20 cellular contexts compared by ENCODE assay signal in genomic region chr22:39658806-39659463, GRCh38.
DNase-seq lines count a peak whose midpoint lies in the region; ATAC-seq and TF ChIP-seq lines count a peak whose summit lies in the region.
"Had no signal": no experiment of that assay in that cellular context is flagged by ENCODE, and none has a peak within 500 bp of the region (broad histone marks: within the 10 kb centered on the region; RNA-seq: fewer than 3 reads in every experiment).

No MANE protein-coding gene starts in this region.

- no peaks in the 10 kb centered on the region for H3K9me3 ChIP-seq in DND-41 (ENCODE audit: insufficient read depth, low read length, severe bottlenecking)
- H3K9me3 ChIP-seq in transverse colon = no peaks in the 10 kb centered on the region
- H3K9me3 ChIP-seq: gastrocnemius medialis, SJSA1 had no signal

- no peak for ATAC-seq in DND-41 (ENCODE audit: insufficient read depth, low read depth)
- ATAC-seq in activated T-helper 17 cell treated with anti-CD3 and anti-CD28 coated beads, Interleukin-2, amount 50 U/mL, for 72 hours (replicated peaks) = no peak
- no peak for ATAC-seq in HG03432 (IDR thresholded peaks at IDR 0.05; ENCODE audit: unreplicated experiment)
- ATAC-seq: gastrocnemius medialis, left cardiac atrium had no signal

- intact Hi-C loops in activated naive CD4-positive, alpha-beta T cell treated with anti-CD3 and anti-CD28 coated beads for 36 hours (cut with micrococcal nuclease) = no loop called here
- intact Hi-C loops in transverse colon (cut with DNase I; ENCODE audit: low total_unique reads) = no loop called here

- H3K36me3 Mint-ChIP-seq in activated naive CD4-positive, alpha-beta T cell treated with anti-CD3 and anti-CD28 coated beads for 36 hours (ENCODE audit: low read depth) = no peaks in the 10 kb centered on the region
- no peaks in the 10 kb centered on the region for H3K36me3 Mint-ChIP-seq in activated T-helper 17 cell treated with anti-CD3 and anti-CD28 coated beads, Interleukin-2, amount 50 U/mL, for 72 hours (ENCODE audit: low read depth)
- H3K36me3 Mint-ChIP-seq: type B pancreatic cell had no signal

- peaks cover 8% of the 10 kb centered on the region for H3K4me1 ChIP-seq in DND-41 (ENCODE audit: insufficient read depth, low read length)
- no peaks in the 10 kb centered on the region for H3K4me1 ChIP-seq in urinary bladder (ENCODE audit: insufficient read depth)
- peaks cover 0 to 19% (median 16%) of the 10 kb centered on the region in 4 donors for H3K4me1 ChIP-seq in transverse colon
- H3K4me1 ChIP-seq: gastrocnemius medialis, parathyroid adenoma had no signal

- 91% methylated on average over 18 of the region's 18 CpGs for WGBS in urinary bladder
- WGBS in transverse colon (ENCODE audit: low coverage in 1 of 2), 2 donors = 88% methylated on average over 15 of the region's 18 CpGs; no CpG with 5 or more reads in 1 of the 2 donors

- H3K79me2 ChIP-seq in DND-41 (ENCODE audit: insufficient read depth, low read length) = no peaks in the 10 kb centered on the region
- H3K79me2 ChIP-seq: parathyroid adenoma had no signal

- peak overlapping the region; percentile 68 for H3K27ac Mint-ChIP-seq in activated naive CD4-positive, alpha-beta T cell treated with anti-CD3 and anti-CD28 coated beads for 36 hours
- H3K27ac Mint-ChIP-seq in activated T-helper 17 cell treated with anti-CD3 and anti-CD28 coated beads, Interleukin-2, amount 50 U/mL, for 72 hours = peak overlapping the region; percentile 83
- H3K27ac Mint-ChIP-seq: dendritic cell treated with granulocyte-macrophage colony-stimulating factor and Interleukin-4, amounts not matched to agents 40 ng/mL and 50 ng/mL, for 4 days; type B pancreatic cell had no signal

- no peak overlapping the region for H3K4me2 ChIP-seq in DND-41 (ENCODE audit: insufficient read depth, low read length)
- H3K4me2 ChIP-seq: smooth muscle cell had no signal

- in situ Hi-C loops in transverse colon (cut with MboI; ENCODE audit: low pct_ligation_motif_present in 1 of 4, low pct_unique_long_range_greater_than_20kb in 1 of 4, low sequenced_read_pairs in 3 of 4) = no loop called here

- H3K4me3 Mint-ChIP-seq in activated naive CD4-positive, alpha-beta T cell treated with anti-CD3 and anti-CD28 coated beads for 36 hours = peak overlapping the region; percentile 4
- H3K4me3 Mint-ChIP-seq in activated T-helper 17 cell treated with anti-CD3 and anti-CD28 coated beads, Interleukin-2, amount 50 U/mL, for 72 hours = peak overlapping the region; percentile 73
- H3K4me3 Mint-ChIP-seq: dendritic cell treated with granulocyte-macrophage colony-stimulating factor and Interleukin-4, amounts not matched to agents 40 ng/mL and 50 ng/mL, for 4 days; neural crest cell; type B pancreatic cell had no signal

- H3K27me3 Mint-ChIP-seq in activated naive CD4-positive, alpha-beta T cell treated with anti-CD3 and anti-CD28 coated beads for 36 hours (ENCODE audit: low read depth) = no peaks in the 10 kb centered on the region
- no peaks in the 10 kb centered on the region for H3K27me3 Mint-ChIP-seq in activated T-helper 17 cell treated with anti-CD3 and anti-CD28 coated beads, Interleukin-2, amount 50 U/mL, for 72 hours

- peaks cover 52% of the 10 kb centered on the region for H3K4me1 Mint-ChIP-seq in activated naive CD4-positive, alpha-beta T cell treated with anti-CD3 and anti-CD28 coated beads for 36 hours (ENCODE audit: low read depth)
- H3K4me1 Mint-ChIP-seq in activated T-helper 17 cell treated with anti-CD3 and anti-CD28 coated beads, Interleukin-2, amount 50 U/mL, for 72 hours = peaks cover 22% of the 10 kb centered on the region

- TF ChIP-seq POLR2A in transverse colon (IDR thresholded peaks at IDR 0.05) = no peak

- no peak for DNase-seq in activated naive CD4-positive, alpha-beta T cell treated with anti-CD3 and anti-CD28 coated beads for 36 hours
- DNase-seq in activated naive CD4-positive, alpha-beta T cell (lab: John Stamatoyannopoulos, UW) = no peak
- DNase-seq in DND-41 = no peak
- no peak for DNase-seq in transverse colon
- DNase-seq: gastrocnemius medialis, left cardiac atrium, mammary epithelial cell, NCI-H1436 treated with DMSO at 0.1 percent for 48 hours, NCI-H345 had no signal

- H3K36me3 ChIP-seq in DND-41 (ENCODE audit: insufficient read depth, low read length) (no peaks in the 10 kb centered on the region), urinary bladder (ENCODE audit: insufficient read depth) (no peaks in the 10 kb centered on the region), transverse colon (no peaks in the 10 kb centered on the region)
- H3K36me3 ChIP-seq: gastrocnemius medialis, SJSA1 had no signal

- H3K27me3 ChIP-seq in DND-41 (ENCODE audit: insufficient read depth, low read length, poor library complexity) = no peaks in the 10 kb centered on the region
- peaks cover 80% of the 10 kb centered on the region for H3K27me3 ChIP-seq in transverse colon

- no peaks in the 10 kb centered on the region for H3K9me3 Mint-ChIP-seq in activated naive CD4-positive, alpha-beta T cell treated with anti-CD3 and anti-CD28 coated beads for 36 hours
- H3K9me3 Mint-ChIP-seq in activated T-helper 17 cell treated with anti-CD3 and anti-CD28 coated beads, Interleukin-2, amount 50 U/mL, for 72 hours = no peaks in the 10 kb centered on the region
- H3K9me3 Mint-ChIP-seq: dendritic cell treated with granulocyte-macrophage colony-stimulating factor and Interleukin-4, amounts not matched to agents 40 ng/mL and 50 ng/mL, for 4 days; neural crest cell; type B pancreatic cell had no signal

- no peak overlapping the region for H3K27ac ChIP-seq in DND-41 (ENCODE audit: low read length)
- no peak overlapping the region for H3K27ac ChIP-seq in urinary bladder (ENCODE audit: low read depth)
- no peak overlapping the region for H3K27ac ChIP-seq in transverse colon
- H3K27ac ChIP-seq: C4-2B, gastrocnemius medialis, HL-60, parathyroid adenoma, SJSA1 had no signal

- no peak for TF ChIP-seq CTCF in DND-41 (IDR thresholded peaks at IDR 0.05; ENCODE audit: borderline replicate concordance, extremely low read depth, low read length, poor library complexity, severe bottlenecking)
- TF ChIP-seq CTCF in transverse colon (IDR thresholded peaks at IDR 0.05) = no peak

- H4K20me1 ChIP-seq in DND-41 (ENCODE audit: insufficient read depth, low read length) = no peaks in the 10 kb centered on the region

- peak overlapping the region; percentile 53 for H2AFZ ChIP-seq in DND-41 (ENCODE audit: low read depth, low read length)
- H2AFZ ChIP-seq: parathyroid adenoma had no signal

- CTCF ChIA-PET in activated naive CD4-positive, alpha-beta T cell treated with anti-CD3 and anti-CD28 coated beads for 36 hours (lab: Charles Lee) = no interaction called here

- H3K4me3 ChIP-seq in DND-41 (ENCODE audit: low read depth in 1 of 2, low read length in 2 of 2) = no peak overlapping the region
- H3K4me3 ChIP-seq in urinary bladder (ENCODE audit: low read depth, low read length) = peak overlapping the region; percentile 4
- H3K4me3 ChIP-seq in transverse colon = no peak overlapping the region
- H3K4me3 ChIP-seq: gastrocnemius medialis, SJSA1, smooth muscle cell had no signal

- no peak for TF ChIP-seq EP300 in transverse colon (IDR thresholded peaks at IDR 0.05; ENCODE audit: low read depth)

- H3K9ac ChIP-seq in DND-41 (ENCODE audit: low read depth, low read length) = no peak overlapping the region
- H3K9ac ChIP-seq: parathyroid adenoma had no signal
